In the genomic region with DNA sequence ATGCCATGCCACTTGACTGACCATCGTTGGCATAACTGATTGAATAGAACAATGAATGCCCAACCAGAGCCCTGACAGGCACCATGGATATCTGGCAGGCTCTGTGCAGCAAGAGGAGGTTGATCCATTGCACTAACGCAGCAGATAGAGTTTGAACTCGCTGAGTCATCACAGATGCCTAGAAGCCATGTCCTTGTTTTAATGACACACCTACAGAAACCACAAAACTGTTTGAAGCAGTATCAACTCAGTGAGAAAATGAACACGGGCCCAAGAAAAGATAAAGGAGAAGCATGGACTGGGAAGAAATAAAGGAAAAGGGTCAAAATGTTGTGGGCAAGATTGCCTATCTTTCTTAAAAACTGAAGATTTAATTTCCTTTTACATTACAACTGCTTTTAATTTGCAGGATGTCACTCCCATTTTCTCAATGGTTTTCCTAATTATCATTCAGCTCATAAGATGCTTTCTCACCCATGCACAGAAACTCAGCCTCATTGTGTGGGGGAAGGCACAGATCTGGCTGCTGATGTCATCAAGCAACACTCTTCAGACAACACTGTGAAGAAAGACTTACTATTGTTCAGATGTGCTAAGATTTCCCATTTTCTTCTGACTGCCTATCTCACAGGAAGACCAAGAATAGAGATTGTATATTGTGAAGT, we compare ENCODE assay signal across 9 cellular contexts.
A peak's percentile ranks its signal among the peaks of the same experiment; 100 is the strongest.
DNase-seq lines count a peak whose midpoint lies in the region; ATAC-seq and TF ChIP-seq lines count a peak whose summit lies in the region.
"Had no signal": no experiment of that assay in that cellular context is flagged by ENCODE, and none has a peak within 500 bp of the region (broad histone marks: within the 10 kb centered on the region; RNA-seq: fewer than 3 reads in every experiment).

No MANE protein-coding gene starts in this region.

- no peaks in the 10 kb centered on the region for H3K79me2 ChIP-seq in trophoblast cell (ENCODE audit: control insufficient read depth, insufficient read depth, low read length, poor library complexity)

- H3K4me1 Mint-ChIP-seq in activated CD4-positive, alpha-beta T cell treated with anti-CD3 and anti-CD28 coated beads, Interleukin-2, amount 10 ng/mL, durations not matched to agents 24 days and 14 days, result peaks cover 34% of the 10 kb centered on the region

- no peak for TF ChIP-seq POLR2A in transverse colon (IDR thresholded peaks at IDR 0.05)

- peaks cover 13% of the 10 kb centered on the region for H3K27me3 Mint-ChIP-seq in activated CD4-positive, alpha-beta T cell treated with anti-CD3 and anti-CD28 coated beads, Interleukin-2, amount 10 ng/mL, durations not matched to agents 24 days and 14 days

- no peak overlapping the region for H2AFZ ChIP-seq in trophoblast cell (ENCODE audit: insufficient read depth, low read length, poor library complexity)

- no peak for TF ChIP-seq EP300 in transverse colon (IDR thresholded peaks at IDR 0.05; ENCODE audit: low read depth)

- peak overlapping the region; percentile 71 for H3K27ac Mint-ChIP-seq in activated CD4-positive, alpha-beta T cell treated with anti-CD3 and anti-CD28 coated beads, Interleukin-2, amount 10 ng/mL, durations not matched to agents 24 days and 14 days

- H4K8ac ChIP-seq in trophoblast cell (ENCODE audit: low read depth, low read length), result no peak overlapping the region

- POLR2A ChIA-PET in GM10248 (lab: Yijun Ruan, JAX), result no interaction called here

- no peak overlapping the region for H2BK120ac ChIP-seq in trophoblast cell (ENCODE audit: insufficient read depth, low read length, poor library complexity)

- H3K4me1 ChIP-seq in trophoblast cell (ENCODE audit: control insufficient read depth in 1 of 2, insufficient read depth in 2 of 2, low read length in 2 of 2) (peaks cover 3 to 15% of the 10 kb centered on the region in 2 experiments), transverse colon (peaks cover 0 to 15% (median 8%) of the 10 kb centered on the region in 4 donors)

- H3K9me3 Mint-ChIP-seq in activated CD4-positive, alpha-beta T cell treated with anti-CD3 and anti-CD28 coated beads, Interleukin-2, amount 10 ng/mL, durations not matched to agents 24 days and 14 days, result peaks cover 8% of the 10 kb centered on the region

- H2BK5ac ChIP-seq in trophoblast cell (ENCODE audit: low read depth, low read length, poor library complexity), result no peak overlapping the region

- H3K79me1 ChIP-seq in trophoblast cell (ENCODE audit: low read length), result peaks cover 2% of the 10 kb centered on the region

- no peak overlapping the region for H3K23ac ChIP-seq in trophoblast cell (ENCODE audit: low read length)

- H3K36me3 ChIP-seq in trophoblast cell (ENCODE audit: control insufficient read depth in 1 of 2, insufficient read depth in 2 of 2, low read length in 2 of 2) (no peaks in the 10 kb centered on the region), transverse colon (no peaks in the 10 kb centered on the region)

- H3K36me3 Mint-ChIP-seq in activated CD4-positive, alpha-beta T cell treated with anti-CD3 and anti-CD28 coated beads, Interleukin-2, amount 10 ng/mL, durations not matched to agents 24 days and 14 days (ENCODE audit: low read depth), result no peaks in the 10 kb centered on the region

- H3K27me3 ChIP-seq in trophoblast cell (ENCODE audit: insufficient read depth, low read length) (no peaks in the 10 kb centered on the region), transverse colon (no peaks in the 10 kb centered on the region)
- H3K27me3 ChIP-seq: dorsolateral prefrontal cortex had no signal

- ATAC-seq in HG02870 (IDR thresholded peaks at IDR 0.05; ENCODE audit: unreplicated experiment), result peak; percentile 58
- ATAC-seq in GM21381 (IDR thresholded peaks at IDR 0.05; ENCODE audit: unreplicated experiment), result no peak
- ATAC-seq in HG02571 (IDR thresholded peaks at IDR 0.05; ENCODE audit: unreplicated experiment), result no peak

- no peak overlapping the region for H3K9ac ChIP-seq in trophoblast cell (ENCODE audit: low read length)

- H2BK12ac ChIP-seq in trophoblast cell (ENCODE audit: low read length), result no peak overlapping the region

- H3K4ac ChIP-seq in trophoblast cell (ENCODE audit: low read depth, low read length), result no peak overlapping the region

- H4K12ac ChIP-seq in trophoblast cell (ENCODE audit: low read depth, low read length), result no peak overlapping the region

- H4K91ac ChIP-seq in trophoblast cell (ENCODE audit: low read depth, low read length), result no peak overlapping the region

- CTCF ChIA-PET in GM10248 (lab: Yijun Ruan, JAX), result interaction anchor here (1.3 kb wide), 1 partner anchor 58 kb away, joined by 3 read pairs; no protein-coding TSS in a partner anchor

- TF ChIP-seq CTCF in GM10248 (IDR thresholded peaks at IDR 0.05; ENCODE audit: control extremely low read depth, extremely low read depth, low read depth, missing control alignments) (no peak), transverse colon (IDR thresholded peaks at IDR 0.05) (no peak)

- intact Hi-C loops in activated CD4-positive, alpha-beta T cell treated with anti-CD3 and anti-CD28 coated beads, Interleukin-2, amount 10 ng/mL, durations not matched to agents 24 days and 14 days (cut with micrococcal nuclease), result loop anchor here (1.0 to 2.0 kb wide), 5 partner anchors 37 to 120 kb away; no protein-coding TSS in a partner anchor
- intact Hi-C loops in transverse colon (cut with DNase I; ENCODE audit: low total_unique reads), result no loop called here

- peak; percentile 22 for DNase-seq in GM10248 (ENCODE audit: extremely low spot score)
- peak; percentile 69 for DNase-seq in activated CD4-positive, alpha-beta T cell treated with anti-CD3 and anti-CD28 coated beads, Interleukin-2, amount 10 ng/mL, durations not matched to agents 24 days and 14 days
- DNase-seq in islet precursor cell, result peak; percentile 82
- no peak for DNase-seq in trophoblast cell
- no peak for DNase-seq in transverse colon

- H3K4me3 ChIP-seq in trophoblast cell (ENCODE audit: low read depth, low read length) (no peak overlapping the region), transverse colon (no peak overlapping the region)
- H3K4me3 ChIP-seq: dorsolateral prefrontal cortex had no signal

- peak overlapping the region; percentile 44 for H3K4me3 Mint-ChIP-seq in activated CD4-positive, alpha-beta T cell treated with anti-CD3 and anti-CD28 coated beads, Interleukin-2, amount 10 ng/mL, durations not matched to agents 24 days and 14 days

- H3K18ac ChIP-seq in trophoblast cell (ENCODE audit: low read length), result no peak overlapping the region

- H3K9me3 ChIP-seq in trophoblast cell (ENCODE audit: insufficient read depth, low read depth, low read length) (peaks cover 3% of the 10 kb centered on the region), transverse colon (no peaks in the 10 kb centered on the region)

- no peak overlapping the region for H2AK5ac ChIP-seq in trophoblast cell (ENCODE audit: low read length)

- H3K4me2 ChIP-seq in trophoblast cell (ENCODE audit: low read length), result no peak overlapping the region

- H3K14ac ChIP-seq in trophoblast cell (ENCODE audit: low read length), result no peak overlapping the region

- H3K27ac ChIP-seq in trophoblast cell (ENCODE audit: low read depth, low read length) (no peak overlapping the region), transverse colon (no peak overlapping the region)

- no CpG with 5 or more reads among the region's 4 CpGs for WGBS in trophoblast cell (ENCODE audit: extremely low coverage, insufficient coverage, insufficient read length)
- WGBS in transverse colon (ENCODE audit: low coverage in 1 of 2), 2 donors, result 44 to 60% methylated on average over 3 to 4 of the region's 4 CpGs

- in situ Hi-C loops in transverse colon (cut with MboI; ENCODE audit: low pct_ligation_motif_present in 1 of 4, low pct_unique_long_range_greater_than_20kb in 1 of 4, low sequenced_read_pairs in 3 of 4), result no loop called here

Comparison
In these comparisons a context has a peak if more than half of its experiments do, and no peak if none do; other contexts are left out.
1. DNase-seq: peak in GM10248 (single experiment), activated CD4-positive, alpha-beta T cell treated with anti-CD3 and anti-CD28 coated beads, Interleukin-2, amount 10 ng/mL, durations not matched to agents 24 days and 14 days (single experiment) and islet precursor cell (single experiment); none in trophoblast cell (0 of 2) and transverse colon (single experiment).